ENCODE assay signal across 11 cellular contexts in genomic region chr3:172918165-172918564, GRCh38.
DNase-seq lines count a peak whose midpoint lies in the region; ATAC-seq and TF ChIP-seq lines count a peak whose summit lies in the region.
"Had no signal": no experiment of that assay in that cellular context is flagged by ENCODE, and none has a peak within 500 bp of the region (broad histone marks: within the 10 kb centered on the region; RNA-seq: fewer than 3 reads in every experiment).

No MANE protein-coding gene starts in this region.

- no peaks in the 10 kb centered on the region for H3K27me3 Mint-ChIP-seq in type B pancreatic cell

- peaks cover 37% of the 10 kb centered on the region for H3K4me1 Mint-ChIP-seq in type B pancreatic cell (ENCODE audit: unreplicated experiment)
- H3K4me1 Mint-ChIP-seq: activated T-helper 17 cell treated with anti-CD3 and anti-CD28 coated beads, Interleukin-2, amount 50 U/mL, for 72 hours had no signal

- no peak for TF ChIP-seq CTCF in type B pancreatic cell (conservative IDR thresholded peaks at IDR 0.05)

- no peak for ATAC-seq in GM21619 (IDR thresholded peaks at IDR 0.05; ENCODE audit: unreplicated experiment)
- ATAC-seq: activated T-helper 17 cell treated with anti-CD3 and anti-CD28 coated beads, Interleukin-2, amount 50 U/mL, for 72 hours had no signal

- in situ Hi-C loops in SK-MEL-5 (cut with HindIII; ENCODE audit: low pct_unique_long_range_greater_than_20kb, low sequenced_read_pairs): no loop called here

- no peaks in the 10 kb centered on the region for H3K9me3 Mint-ChIP-seq in type B pancreatic cell
- H3K9me3 Mint-ChIP-seq: activated T-helper 17 cell treated with anti-CD3 and anti-CD28 coated beads, Interleukin-2, amount 50 U/mL, for 72 hours had no signal

- DNase-seq in NCI-H510A treated with DMSO at 0.1 percent for 48 hours (lab: John Stamatoyannopoulos, UW): peak; percentile 13
- DNase-seq in NCI-H510A (lab: John Stamatoyannopoulos, UW): no peak
- peak; percentile 94 for DNase-seq in SK-MEL-5 (ENCODE audit: low read depth, low spot score)
- peak; percentile 90 for DNase-seq in glomerular endothelial cell (ENCODE audit: extremely low read depth, low read depth, low spot score)
- DNase-seq in type B pancreatic cell (ENCODE audit: extremely low spot score, unreplicated experiment): no peak
- no peak for DNase-seq in islet precursor cell
- no peak for DNase-seq in NCI-H1694 treated with DMSO at 0.1 percent for 48 hours (lab: John Stamatoyannopoulos, UW)
- DNase-seq: NCI-H187 treated with DMSO at 0.1 percent for 48 hours; stimulated activated CD4-positive, alpha-beta T cell treated with anti-CD3 and anti-CD28 coated beads, Interleukin-2, amount 100 ng/mL, for 48 hours had no signal

- no peak overlapping the region for H3K4me3 Mint-ChIP-seq in type B pancreatic cell
- H3K4me3 Mint-ChIP-seq: activated T-helper 17 cell treated with anti-CD3 and anti-CD28 coated beads, Interleukin-2, amount 50 U/mL, for 72 hours had no signal

- peak overlapping the region; percentile 15 for H3K27ac Mint-ChIP-seq in type B pancreatic cell
- H3K27ac Mint-ChIP-seq: activated T-helper 17 cell treated with anti-CD3 and anti-CD28 coated beads, Interleukin-2, amount 50 U/mL, for 72 hours had no signal

- no peaks in the 10 kb centered on the region for H3K36me3 Mint-ChIP-seq in type B pancreatic cell

Comparison
In these comparisons a context has a peak if more than half of its experiments do, and no peak if none do; other contexts are left out.
1. DNase-seq: peak in NCI-H510A treated with DMSO at 0.1 percent for 48 hours (single experiment), SK-MEL-5 (single experiment) and glomerular endothelial cell (single experiment); none in NCI-H510A (single experiment), type B pancreatic cell (single experiment), islet precursor cell (single experiment) and NCI-H1694 treated with DMSO at 0.1 percent for 48 hours (single experiment).